Comparison of ENCODE assay signal across 11 cellular contexts in the genomic region with DNA sequence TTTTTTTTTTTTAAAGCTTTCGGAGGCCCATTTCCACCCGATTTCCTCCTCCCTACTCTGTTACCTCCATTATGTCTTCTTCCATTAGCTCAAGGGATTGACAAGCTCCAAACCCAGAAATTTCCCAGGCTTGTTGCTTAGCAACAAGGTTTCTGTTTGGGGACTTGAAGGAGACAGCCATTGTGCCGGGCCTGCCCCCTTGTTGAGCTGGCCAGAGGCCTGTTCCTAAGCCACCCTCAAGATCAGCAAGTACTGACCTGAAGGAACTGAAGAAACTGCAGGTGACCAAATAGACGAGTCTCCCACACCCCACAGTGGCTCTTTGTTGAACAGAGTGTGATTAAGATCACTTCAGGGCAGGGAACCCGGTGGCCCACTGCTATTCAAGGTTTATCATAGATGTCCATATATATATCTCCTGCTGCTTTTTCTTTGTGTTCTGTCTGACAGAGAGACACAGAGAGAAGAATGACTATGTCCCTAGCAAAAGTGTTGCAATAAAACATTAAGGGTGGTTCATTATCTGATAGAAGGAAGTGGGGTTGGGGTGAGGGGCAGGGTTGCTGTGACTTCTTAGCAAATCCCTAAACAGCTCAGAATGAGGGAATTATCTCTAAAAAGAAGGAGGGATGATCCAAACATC.
DNase-seq lines count a peak whose midpoint lies in the region; ATAC-seq and TF ChIP-seq lines count a peak whose summit lies in the region.
"Had no signal": no experiment of that assay in that cellular context is flagged by ENCODE, and none has a peak within 500 bp of the region (broad histone marks: within the 10 kb centered on the region; RNA-seq: fewer than 3 reads in every experiment).

No MANE protein-coding gene starts in this region.

- no peak overlapping the region for H3K4me3 ChIP-seq in NT2/D1 (ENCODE audit: insufficient read length, low read depth)
- no peak overlapping the region for H3K4me3 ChIP-seq in fibroblast of pulmonary artery (replicated peaks; ENCODE audit: low read depth, low read length)
- H3K4me3 ChIP-seq: lung had no signal

- H3K4me3 Mint-ChIP-seq in progenitor cell of endocrine pancreas (ENCODE audit: low read depth), result peak overlapping the region; percentile 39

- ATAC-seq in HG03442 (IDR thresholded peaks at IDR 0.05; ENCODE audit: unreplicated experiment) (no peak), left colon (no peak)
- no peak for ATAC-seq in activated naive CD4-positive, alpha-beta T cell treated with anti-CD3 and anti-CD28 coated beads, Interleukin-2, amount 50 U/mL, for 72 hours

- peaks cover 35% of the 10 kb centered on the region for H3K4me1 Mint-ChIP-seq in progenitor cell of endocrine pancreas (ENCODE audit: low read depth)

- H3K4me1 ChIP-seq in NT2/D1 (ENCODE audit: insufficient read depth, insufficient read length), result no peaks in the 10 kb centered on the region

- peaks cover 10% of the 10 kb centered on the region; the same call in 1 of the 2 replicates for H3K9me3 ChIP-seq in NT2/D1 (ENCODE audit: insufficient read depth, low read length)

- peaks cover 7% of the 10 kb centered on the region for H3K9me3 Mint-ChIP-seq in progenitor cell of endocrine pancreas (ENCODE audit: low read depth)
- H3K9me3 Mint-ChIP-seq in activated naive CD4-positive, alpha-beta T cell treated with anti-CD3 and anti-CD28 coated beads, Interleukin-2, amount 50 U/mL, for 72 hours, result peaks cover 0 to 10% of the 10 kb centered on the region in 2 donors

- TF ChIP-seq CTCF in fibroblast of pulmonary artery (IDR thresholded peaks at IDR 0.05; ENCODE audit: low read length, missing control alignments) (no peak), progenitor cell of endocrine pancreas (IDR thresholded peaks at IDR 0.05; ENCODE audit: unreplicated experiment) (no peak)

- no peak overlapping the region for H3K9ac ChIP-seq in NT2/D1 (ENCODE audit: insufficient read length, low read depth)

- peaks cover 18% of the 10 kb centered on the region for H3K36me3 Mint-ChIP-seq in progenitor cell of endocrine pancreas (ENCODE audit: insufficient read depth)
- H3K36me3 Mint-ChIP-seq in activated naive CD4-positive, alpha-beta T cell treated with anti-CD3 and anti-CD28 coated beads, Interleukin-2, amount 50 U/mL, for 72 hours, result peaks cover 14 to 45% of the 10 kb centered on the region in 2 donors

- peaks cover 5% of the 10 kb centered on the region for H3K36me3 ChIP-seq in NT2/D1 (ENCODE audit: insufficient read depth, insufficient read length, low read length)

- H3K27me3 ChIP-seq in NT2/D1 (ENCODE audit: insufficient read depth, insufficient read length), result no peaks in the 10 kb centered on the region

- H3K27ac Mint-ChIP-seq in progenitor cell of endocrine pancreas, result peak overlapping the region; percentile 96
- no peak overlapping the region for H3K27ac Mint-ChIP-seq in activated naive CD4-positive, alpha-beta T cell treated with anti-CD3 and anti-CD28 coated beads, Interleukin-2, amount 50 U/mL, for 72 hours

- intact Hi-C loops in left colon (cut with DNase I, micrococcal nuclease), result no loop called here

- DNase-seq in HT1080 (ENCODE audit: low read depth), result peak; percentile 45
- DNase-seq in NT2/D1 (ENCODE audit: low read depth, low spot score), result peak; percentile 33
- peak; percentile 52 for DNase-seq in fibroblast of pulmonary artery (ENCODE audit: low read depth)
- peak; percentile 11 for DNase-seq in progenitor cell of endocrine pancreas (ENCODE audit: low spot score, unreplicated experiment)
- DNase-seq in left colon, result no peak
- DNase-seq in middle frontal gyrus (ENCODE audit: extremely low spot score, low spot score), result no peak
- no peak for DNase-seq in activated naive CD4-positive, alpha-beta T cell treated with anti-CD3 and anti-CD28 coated beads, Interleukin-2, amount 50 U/mL, for 72 hours (ENCODE audit: low spot score in 2 of 2)
- DNase-seq: effector CD4-positive, alpha-beta T cell; stimulated activated CD4-positive, alpha-beta T cell treated with anti-CD3 and anti-CD28 coated beads, Interleukin-4, amount 100 ng/mL, for 24 hours had no signal

- no peaks in the 10 kb centered on the region for H3K27me3 Mint-ChIP-seq in progenitor cell of endocrine pancreas

Comparison
In these comparisons a context has a peak if more than half of its experiments do, and no peak if none do; other contexts are left out.
1. DNase-seq: peak in HT1080 (single experiment), NT2/D1 (single experiment), fibroblast of pulmonary artery (single experiment) and progenitor cell of endocrine pancreas (single experiment); none in left colon (0 of 2), middle frontal gyrus (single experiment) and activated naive CD4-positive, alpha-beta T cell treated with anti-CD3 and anti-CD28 coated beads, Interleukin-2, amount 50 U/mL, for 72 hours (0 of 2).